8 cellular contexts compared by ENCODE assay signal in the genomic region with DNA sequence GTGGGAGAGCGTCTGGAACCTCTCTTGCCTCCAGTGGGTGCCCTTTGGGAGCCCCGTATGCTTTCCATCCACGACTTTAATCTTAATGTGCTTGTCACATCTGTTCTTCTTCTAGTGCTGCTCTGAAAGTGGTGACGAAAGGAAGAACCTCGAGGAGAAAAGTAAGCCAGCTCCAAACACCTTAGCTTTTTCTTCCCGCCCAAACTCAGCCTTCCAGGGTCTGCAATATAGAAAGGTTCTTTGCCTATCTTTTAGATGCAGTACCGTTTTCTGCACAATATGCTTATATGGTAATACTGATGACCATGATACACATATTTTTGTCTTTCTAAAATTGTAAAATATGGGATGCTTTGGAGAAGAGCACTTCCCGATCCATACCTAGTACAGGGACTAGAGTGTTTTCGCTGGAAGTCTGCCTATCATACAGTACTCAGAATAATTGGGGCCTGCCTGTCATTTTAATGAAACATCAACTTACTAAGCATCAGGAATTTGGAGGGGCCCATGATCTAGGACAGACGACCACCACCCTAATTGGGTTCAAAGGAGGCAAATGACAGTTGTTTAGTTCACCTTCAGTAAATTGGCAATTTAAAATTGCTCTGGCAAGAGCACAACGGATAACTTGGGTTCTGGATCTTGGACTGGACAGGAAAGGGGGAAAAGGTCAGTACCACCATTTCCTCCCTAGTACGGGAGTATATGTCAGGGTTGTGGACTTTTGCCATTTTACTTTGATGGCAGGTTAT. TPM values are rescaled to one million over a fixed set of nuclear protein-coding genes. Genes with fewer than 3 reads are reported as not detected.
DNase-seq lines count a peak whose midpoint lies in the region; ATAC-seq, FAIRE-seq and TF ChIP-seq lines count a peak whose summit lies in the region.

No MANE protein-coding gene starts in this region.

- peak overlapping the region; percentile 90 for H3K9ac ChIP-seq in ES-I3 (ENCODE audit: low read depth, low read length)

- H3K27me3 ChIP-seq in esophagus squamous epithelium (no peaks in the 10 kb centered on the region), prostate gland (replicated peaks; ENCODE audit: insufficient read depth) (no peaks in the 10 kb centered on the region)

- H3K36me3 ChIP-seq in ES-I3 (ENCODE audit: insufficient read depth, low read length): peaks cover 3% of the 10 kb centered on the region; the same call in 1 of the 2 replicates
- peaks cover 0 to 34% (median 4%) of the 10 kb centered on the region in 3 donors for H3K36me3 ChIP-seq in esophagus squamous epithelium
- peaks cover 0 to 2% of the 10 kb centered on the region in 2 donors for H3K36me3 ChIP-seq in prostate gland

- ATAC-seq in HG03108 (IDR thresholded peaks at IDR 0.05; ENCODE audit: unreplicated experiment): no peak

- TF ChIP-seq CTCF in RWPE1 (conservative IDR thresholded peaks at IDR 0.05; ENCODE audit: low read depth): no peak
- TF ChIP-seq CTCF in esophagus squamous epithelium (IDR thresholded peaks at IDR 0.05): no peak
- no peak for TF ChIP-seq CTCF in prostate gland (IDR thresholded peaks at IDR 0.05)

- WGBS in esophagus squamous epithelium, 2 donors: 37 to 38% methylated on average over 11 to 12 of the region's 12 CpGs
- 37% methylated on average over 12 of the region's 12 CpGs for WGBS in prostate gland

- CTCF ChIA-PET in RWPE1 (lab: Yijun Ruan, JAX): interaction anchor here (0.6 to 0.7 kb wide), 2 partner anchors 56 to 1939 kb away, joined by 3 to 5 read pairs; no protein-coding TSS in a partner anchor

- TF ChIP-seq POLR2A in esophagus squamous epithelium (IDR thresholded peaks at IDR 0.05) (no peak), prostate gland (IDR thresholded peaks at IDR 0.05) (no peak), GM12891 (IDR thresholded peaks at IDR 0.05; ENCODE audit: low read depth, low read length) (no peak)

- H3K27ac ChIP-seq in RWPE1 (peak overlapping the region; percentile 76), esophagus squamous epithelium (peak overlapping the region; percentile 86 to 94 (median 91)), prostate gland (peak overlapping the region; percentile 64 to 70)

- H3K4me3 ChIP-seq in esophagus squamous epithelium (peak overlapping the region; percentile 62 to 95 (median 86)), prostate gland (peak overlapping the region; percentile 56 to 62)

- intact Hi-C loops in esophagus squamous epithelium (cut with DNase I) (no loop called here), prostate gland (cut with DNase I) (no loop called here)

- FAIRE-seq in GM12891 (lab: Jason Lieb, UNC): no peak

- H3K4me1 ChIP-seq in ES-I3 (ENCODE audit: insufficient read depth, low read length) (peaks cover 3% of the 10 kb centered on the region; the same call in 1 of the 2 replicates), esophagus squamous epithelium (peaks cover 0 to 31% (median 7%) of the 10 kb centered on the region in 3 donors), prostate gland (replicated peaks) (peaks cover 8% of the 10 kb centered on the region)

- POLR2A ChIA-PET in RWPE1 (lab: Yijun Ruan, JAX; ENCODE audit: low non-redundant PET): no interaction called here

- DNase-seq in RWPE1 (ENCODE audit: low spot score): no peak
- no peak for DNase-seq in esophagus squamous epithelium (lab: John Stamatoyannopoulos, UW)
- DNase-seq in prostate gland (ENCODE audit: low spot score): no peak
- DNase-seq in AML-193 (lab: John Stamatoyannopoulos, UW): no peak
- DNase-seq in GM12891 (ENCODE audit: insufficient read length, low spot score): no peak
- DNase-seq in AG08396 (ENCODE audit: low spot score): no peak

- H3K9me3 ChIP-seq in ES-I3 (ENCODE audit: control insufficient read depth, insufficient read depth, low read length): no peaks in the 10 kb centered on the region
- no peaks in the 10 kb centered on the region for H3K9me3 ChIP-seq in esophagus squamous epithelium
- H3K9me3 ChIP-seq in prostate gland: no peaks in the 10 kb centered on the region

TF ChIP-seq in GM12891, 5 proteins besides CTCF, POLR2A, EP300 and RAD21:
- TF ChIP-seq SPI1 (IDR thresholded peaks at IDR 0.05; ENCODE audit: low read depth, low read length): no peak
- no peak for TF ChIP-seq POU2F2 (IDR thresholded peaks at IDR 0.05; ENCODE audit: low read depth, low read length)
- no peak for TF ChIP-seq TAF1 (IDR thresholded peaks at IDR 0.05; ENCODE audit: low read depth, low read length)
- TF ChIP-seq PAX5 (IDR thresholded peaks at IDR 0.05; ENCODE audit: insufficient read depth, low read length, severe bottlenecking): no peak
- no peak for TF ChIP-seq POLR2AphosphoS5 (IDR thresholded peaks at IDR 0.05; ENCODE audit: low read depth, low read length)

RNA-seq across cellular contexts. Expression of gene RINT1, which starts 0.9 kb away (rescaled TPM):
- total RNA-seq in esophagus squamous epithelium: 10 to 100 TPM in 3 of 4 donors, 1 to 10 TPM in 1; 7.8 to 17.1 (median 16.1) TPM
- 10 to 100 TPM; 12.6 to 17.4 TPM for total RNA-seq in prostate gland
- polyA plus RNA-seq in GM12891 (2012; ENCODE audit: low read depth, missing spikeins): 8.6 TPM

RNA-seq across cellular contexts. Expression of gene PUS7, which starts 10.8 kb away (rescaled TPM):
- total RNA-seq in esophagus squamous epithelium (10 to 100 TPM in 3 of 4 donors, 1 to 10 TPM in 1; 9.6 to 33.0 (median 23.1) TPM), prostate gland (10 to 100 TPM in 1 of 2 donors, 1 to 10 TPM in 1; 9.6 to 10.4 TPM)
- polyA plus RNA-seq in GM12891 (2012; ENCODE audit: low read depth, missing spikeins): 6.5 TPM

RNA-seq across cellular contexts. Expression of gene EFCAB10, which starts 48.4 kb away (rescaled TPM):
- total RNA-seq in esophagus squamous epithelium (not detected), prostate gland (1 to 10 TPM in 1 of 2 donors, not detected in 1; 6.4 TPM)
- 0.27 TPM for polyA plus RNA-seq in GM12891 (2012; ENCODE audit: low read depth, missing spikeins)
